In genomic region chr4:18247189-18247588, GRCh38 we compare ENCODE assay signal across 20 cellular contexts.
"Had no signal": no experiment of that assay in that cellular context is flagged by ENCODE, and none has a peak within 500 bp of the region (broad histone marks: within the 10 kb centered on the region; RNA-seq: fewer than 3 reads in every experiment).

No MANE protein-coding gene starts in this region.

- H3K27ac ChIP-seq: PC-9, Peyer's patch, SJSA1, SK-N-MC had no signal

- DNase-seq: Karpas-422; KBM-7; MG63; NCI-H1092 treated with DMSO at 0.1 percent for 48 hours; NCI-H1436; NCI-H187; NCI-H2029; NCI-H2081 treated with DMSO at 0.1 percent for 48 hours; NCI-H2227 treated with DMSO at 0.1 percent for 48 hours; NCI-H524; NCI-H526 treated with DMSO at 0.1 percent for 48 hours; NCI-H748 treated with DMSO at 0.1 percent for 48 hours; NK-92 treated with Interleukin-12 subunit alpha and Interleukin-12 subunit beta, amount 100 ng/mL, for 24 hours; OCI-M1; PC-9; Peyer's patch; Right ventricle myocardium superior; SIG-M5 had no signal

- H3K27me3 ChIP-seq: MG63, Peyer's patch, SJSA1 had no signal

- H3K9me3 ChIP-seq: MG63, Peyer's patch had no signal

- H2AFZ ChIP-seq: PC-9 had no signal

- H3K4me1 ChIP-seq: Peyer's patch, SJSA1 had no signal

- H3K4me2 ChIP-seq: PC-9 had no signal

- H3K4me3 ChIP-seq: MG63, PC-9, Peyer's patch, SJSA1, SK-N-MC had no signal

- H3K36me3 ChIP-seq: MG63, Peyer's patch, SJSA1 had no signal
